Comparison of ENCODE assay signal across 2 cellular contexts in the genomic region with DNA sequence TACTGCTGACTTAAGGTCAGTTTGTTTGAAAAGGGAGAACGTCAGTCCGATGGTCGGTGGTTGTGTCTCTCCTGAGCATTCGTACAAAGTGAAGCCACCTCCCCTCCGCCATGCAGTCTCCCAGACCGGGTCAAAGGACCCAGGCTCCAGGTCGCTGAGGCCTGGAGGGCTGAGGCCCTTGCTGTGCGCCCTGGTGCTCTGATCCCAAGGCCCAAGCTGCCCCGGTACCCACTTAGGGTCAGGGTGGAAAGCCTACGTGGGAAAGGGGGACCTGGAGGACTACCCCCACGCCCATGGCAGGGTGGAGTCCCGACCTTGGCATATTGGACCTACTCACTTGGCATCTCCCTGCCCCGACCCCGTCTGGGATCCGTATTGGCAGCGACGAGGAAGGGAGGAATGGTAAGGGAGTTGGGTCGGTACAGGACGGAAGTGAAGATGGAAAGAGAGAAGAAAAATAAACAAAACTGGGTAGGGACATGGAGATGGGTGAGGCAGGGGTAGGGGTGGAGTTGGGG.
A peak's percentile ranks its signal among the peaks of the same experiment; 100 is the strongest.
TF ChIP-seq lines count a peak whose summit lies in the region.

No MANE protein-coding gene starts in this region.

TF ChIP-seq in GM23338, 12 proteins besides CTCF, POLR2A, EP300 and RAD21 (continued from another document):
- TF ChIP-seq, protein P1, sequence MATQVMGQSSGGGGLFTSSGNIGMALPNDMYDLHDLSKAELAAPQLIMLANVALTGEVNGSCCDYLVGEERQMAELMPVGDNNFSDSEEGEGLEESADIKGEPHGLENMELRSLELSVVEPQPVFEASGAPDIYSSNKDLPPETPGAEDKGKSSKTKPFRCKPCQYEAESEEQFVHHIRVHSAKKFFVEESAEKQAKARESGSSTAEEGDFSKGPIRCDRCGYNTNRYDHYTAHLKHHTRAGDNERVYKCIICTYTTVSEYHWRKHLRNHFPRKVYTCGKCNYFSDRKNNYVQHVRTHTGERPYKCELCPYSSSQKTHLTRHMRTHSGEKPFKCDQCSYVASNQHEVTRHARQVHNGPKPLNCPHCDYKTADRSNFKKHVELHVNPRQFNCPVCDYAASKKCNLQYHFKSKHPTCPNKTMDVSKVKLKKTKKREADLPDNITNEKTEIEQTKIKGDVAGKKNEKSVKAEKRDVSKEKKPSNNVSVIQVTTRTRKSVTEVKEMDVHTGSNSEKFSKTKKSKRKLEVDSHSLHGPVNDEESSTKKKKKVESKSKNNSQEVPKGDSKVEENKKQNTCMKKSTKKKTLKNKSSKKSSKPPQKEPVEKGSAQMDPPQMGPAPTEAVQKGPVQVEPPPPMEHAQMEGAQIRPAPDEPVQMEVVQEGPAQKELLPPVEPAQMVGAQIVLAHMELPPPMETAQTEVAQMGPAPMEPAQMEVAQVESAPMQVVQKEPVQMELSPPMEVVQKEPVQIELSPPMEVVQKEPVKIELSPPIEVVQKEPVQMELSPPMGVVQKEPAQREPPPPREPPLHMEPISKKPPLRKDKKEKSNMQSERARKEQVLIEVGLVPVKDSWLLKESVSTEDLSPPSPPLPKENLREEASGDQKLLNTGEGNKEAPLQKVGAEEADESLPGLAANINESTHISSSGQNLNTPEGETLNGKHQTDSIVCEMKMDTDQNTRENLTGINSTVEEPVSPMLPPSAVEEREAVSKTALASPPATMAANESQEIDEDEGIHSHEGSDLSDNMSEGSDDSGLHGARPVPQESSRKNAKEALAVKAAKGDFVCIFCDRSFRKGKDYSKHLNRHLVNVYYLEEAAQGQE (IDR thresholded peaks at IDR 0.05; ENCODE audit: unreplicated experiment), result no peak
- TF ChIP-seq, protein P2, sequence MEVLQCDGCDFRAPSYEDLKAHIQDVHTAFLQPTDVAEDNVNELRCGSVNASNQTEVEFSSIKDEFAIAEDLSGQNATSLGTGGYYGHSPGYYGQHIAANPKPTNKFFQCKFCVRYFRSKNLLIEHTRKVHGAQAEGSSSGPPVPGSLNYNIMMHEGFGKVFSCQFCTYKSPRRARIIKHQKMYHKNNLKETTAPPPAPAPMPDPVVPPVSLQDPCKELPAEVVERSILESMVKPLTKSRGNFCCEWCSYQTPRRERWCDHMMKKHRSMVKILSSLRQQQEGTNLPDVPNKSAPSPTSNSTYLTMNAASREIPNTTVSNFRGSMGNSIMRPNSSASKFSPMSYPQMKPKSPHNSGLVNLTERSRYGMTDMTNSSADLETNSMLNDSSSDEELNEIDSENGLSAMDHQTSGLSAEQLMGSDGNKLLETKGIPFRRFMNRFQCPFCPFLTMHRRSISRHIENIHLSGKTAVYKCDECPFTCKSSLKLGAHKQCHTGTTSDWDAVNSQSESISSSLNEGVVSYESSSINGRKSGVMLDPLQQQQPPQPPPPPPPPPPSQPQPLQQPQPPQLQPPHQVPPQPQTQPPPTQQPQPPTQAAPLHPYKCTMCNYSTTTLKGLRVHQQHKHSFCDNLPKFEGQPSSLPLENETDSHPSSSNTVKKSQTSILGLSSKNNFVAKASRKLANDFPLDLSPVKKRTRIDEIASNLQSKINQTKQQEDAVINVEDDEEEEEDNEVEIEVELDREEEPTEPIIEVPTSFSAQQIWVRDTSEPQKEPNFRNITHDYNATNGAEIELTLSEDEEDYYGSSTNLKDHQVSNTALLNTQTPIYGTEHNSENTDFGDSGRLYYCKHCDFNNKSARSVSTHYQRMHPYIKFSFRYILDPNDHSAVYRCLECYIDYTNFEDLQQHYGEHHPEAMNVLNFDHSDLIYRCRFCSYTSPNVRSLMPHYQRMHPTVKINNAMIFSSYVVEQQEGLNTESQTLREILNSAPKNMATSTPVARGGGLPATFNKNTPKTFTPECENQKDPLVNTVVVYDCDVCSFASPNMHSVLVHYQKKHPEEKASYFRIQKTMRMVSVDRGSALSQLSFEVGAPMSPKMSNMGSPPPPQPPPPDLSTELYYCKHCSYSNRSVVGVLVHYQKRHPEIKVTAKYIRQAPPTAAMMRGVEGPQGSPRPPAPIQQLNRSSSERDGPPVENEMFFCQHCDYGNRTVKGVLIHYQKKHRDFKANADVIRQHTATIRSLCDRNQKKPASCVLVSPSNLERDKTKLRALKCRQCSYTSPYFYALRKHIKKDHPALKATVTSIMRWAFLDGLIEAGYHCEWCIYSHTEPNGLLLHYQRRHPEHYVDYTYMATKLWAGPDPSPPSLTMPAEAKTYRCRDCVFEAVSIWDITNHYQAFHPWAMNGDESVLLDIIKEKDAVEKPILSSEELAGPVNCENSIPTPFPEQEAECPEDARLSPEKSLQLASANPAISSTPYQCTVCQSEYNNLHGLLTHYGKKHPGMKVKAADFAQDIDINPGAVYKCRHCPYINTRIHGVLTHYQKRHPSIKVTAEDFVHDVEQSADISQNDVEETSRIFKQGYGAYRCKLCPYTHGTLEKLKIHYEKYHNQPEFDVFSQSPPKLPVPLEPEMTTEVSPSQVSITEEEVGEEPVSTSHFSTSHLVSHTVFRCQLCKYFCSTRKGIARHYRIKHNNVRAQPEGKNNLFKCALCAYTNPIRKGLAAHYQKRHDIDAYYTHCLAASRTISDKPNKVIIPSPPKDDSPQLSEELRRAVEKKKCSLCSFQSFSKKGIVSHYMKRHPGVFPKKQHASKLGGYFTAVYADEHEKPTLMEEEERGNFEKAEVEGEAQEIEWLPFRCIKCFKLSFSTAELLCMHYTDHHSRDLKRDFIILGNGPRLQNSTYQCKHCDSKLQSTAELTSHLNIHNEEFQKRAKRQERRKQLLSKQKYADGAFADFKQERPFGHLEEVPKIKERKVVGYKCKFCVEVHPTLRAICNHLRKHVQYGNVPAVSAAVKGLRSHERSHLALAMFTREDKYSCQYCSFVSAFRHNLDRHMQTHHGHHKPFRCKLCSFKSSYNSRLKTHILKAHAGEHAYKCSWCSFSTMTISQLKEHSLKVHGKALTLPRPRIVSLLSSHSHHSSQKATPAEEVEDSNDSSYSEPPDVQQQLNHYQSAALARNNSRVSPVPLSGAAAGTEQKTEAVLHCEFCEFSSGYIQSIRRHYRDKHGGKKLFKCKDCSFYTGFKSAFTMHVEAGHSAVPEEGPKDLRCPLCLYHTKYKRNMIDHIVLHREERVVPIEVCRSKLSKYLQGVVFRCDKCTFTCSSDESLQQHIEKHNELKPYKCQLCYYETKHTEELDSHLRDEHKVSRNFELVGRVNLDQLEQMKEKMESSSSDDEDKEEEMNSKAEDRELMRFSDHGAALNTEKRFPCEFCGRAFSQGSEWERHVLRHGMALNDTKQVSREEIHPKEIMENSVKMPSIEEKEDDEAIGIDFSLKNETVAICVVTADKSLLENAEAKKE (CRISPR knock-in tag; IDR thresholded peaks at IDR 0.05), result no peak
- TF ChIP-seq NANOG (IDR thresholded peaks at IDR 0.05; ENCODE audit: borderline replicate concordance), result no peak
- TF ChIP-seq POLR2AphosphoS5 (IDR thresholded peaks at IDR 0.05; ENCODE audit: low read depth), result no peak
- TF ChIP-seq STAT1 (IDR thresholded peaks at IDR 0.05; ENCODE audit: unreplicated experiment), result no peak
- peak; percentile 75 for TF ChIP-seq EZH2phosphoT487 (IDR thresholded peaks at IDR 0.05; ENCODE audit: unreplicated experiment)

TF ChIP-seq in neural cell, 6 proteins besides CTCF, POLR2A, EP300 and RAD21 (continued from another document):
- TF ChIP-seq, protein P1 (IDR thresholded peaks at IDR 0.05; ENCODE audit: borderline replicate concordance), result no peak
- TF ChIP-seq TAF1 (IDR thresholded peaks at IDR 0.05; ENCODE audit: low read depth) (no peak), MXI1 (conservative IDR thresholded peaks at IDR 0.05; ENCODE audit: poor library complexity, severe bottlenecking) (no peak)
